8 cellular contexts compared by ENCODE assay signal in genomic region chr20:44646641-44647274, GRCh38. TPM values are rescaled to one million over a fixed set of nuclear protein-coding genes. Genes with fewer than 3 reads are reported as not detected.
DNase-seq lines count a peak whose midpoint lies in the region; ATAC-seq and TF ChIP-seq lines count a peak whose summit lies in the region.

No MANE protein-coding gene starts in this region.

- no peak overlapping the region for H3K9ac ChIP-seq in skeletal muscle tissue (ENCODE audit: low read depth in 1 of 3, low read length in 3 of 3)

- peaks cover 0 to 9% (median 0%) of the 10 kb centered on the region in 3 donors for H3K27me3 ChIP-seq in skeletal muscle tissue (ENCODE audit: control insufficient read depth in 3 of 3, insufficient read depth in 3 of 3, low read length in 3 of 3)

- peak; percentile 51 for ATAC-seq in GM21390 (IDR thresholded peaks at IDR 0.05; ENCODE audit: unreplicated experiment)

- H3K4me1 ChIP-seq in skeletal muscle tissue (ENCODE audit: control insufficient read depth in 3 of 3, insufficient read depth in 3 of 3, low read length in 3 of 3), result peaks cover 53 to 64% (median 60%) of the 10 kb centered on the region in 3 donors

- no peaks in the 10 kb centered on the region for H3K36me3 ChIP-seq in skeletal muscle tissue (ENCODE audit: control insufficient read depth in 3 of 3, insufficient read depth in 3 of 3, low read length in 3 of 3)

- DNase-seq in GM10266 (ENCODE audit: extremely low spot score) (peak; percentile 79), amniotic epithelial cell (ENCODE audit: low read depth) (peak; percentile 58), NCI-H1694 (lab: John Stamatoyannopoulos, UW) (no peak), coronary artery (ENCODE audit: low spot score) (no peak), HuH-7 (ENCODE audit: low spot score) (no peak)
- DNase-seq in Jurkat, Clone E6-1 (ENCODE audit: low read depth, low spot score), result peak; percentile 77

- H3K4me3 ChIP-seq in Jurkat, Clone E6-1 (ENCODE audit: low read length), result peak overlapping the region; percentile 99
- H3K4me3 ChIP-seq in skeletal muscle tissue (ENCODE audit: low read length in 3 of 3) (no peak overlapping the region), coronary artery (no peak overlapping the region)

- TF ChIP-seq CTCF in GM10266 (IDR thresholded peaks at IDR 0.05; ENCODE audit: control insufficient read depth, insufficient read depth, low read depth, missing control alignments) (no peak), coronary artery (IDR thresholded peaks at IDR 0.05) (no peak)

- H3K27ac ChIP-seq in skeletal muscle tissue (ENCODE audit: low read depth, low read length) (peak overlapping the region; percentile 44), coronary artery (peak overlapping the region in 1 of 2 donors; percentile 60)

- no peaks in the 10 kb centered on the region for H3K9me3 ChIP-seq in skeletal muscle tissue (ENCODE audit: control insufficient read depth in 3 of 3, low read length in 3 of 3)

RNA-seq across cellular contexts. Expression of gene ADA, which starts 4.7 kb away (rescaled TPM):
- polyA plus RNA-seq in Jurkat, Clone E6-1 (2012; ENCODE audit: insufficient read depth, insufficient read length), result 1,574 TPM
- total RNA-seq in skeletal muscle tissue, result 3.7 TPM

Comparison
In these comparisons a context has a peak if more than half of its experiments do, and no peak if none do; other contexts are left out.
1. DNase-seq: peak in GM10266 (single experiment), Jurkat, Clone E6-1 (single experiment) and amniotic epithelial cell (single experiment); none in NCI-H1694 (single experiment), coronary artery (single experiment) and HuH-7 (single experiment).